In the genomic region with DNA sequence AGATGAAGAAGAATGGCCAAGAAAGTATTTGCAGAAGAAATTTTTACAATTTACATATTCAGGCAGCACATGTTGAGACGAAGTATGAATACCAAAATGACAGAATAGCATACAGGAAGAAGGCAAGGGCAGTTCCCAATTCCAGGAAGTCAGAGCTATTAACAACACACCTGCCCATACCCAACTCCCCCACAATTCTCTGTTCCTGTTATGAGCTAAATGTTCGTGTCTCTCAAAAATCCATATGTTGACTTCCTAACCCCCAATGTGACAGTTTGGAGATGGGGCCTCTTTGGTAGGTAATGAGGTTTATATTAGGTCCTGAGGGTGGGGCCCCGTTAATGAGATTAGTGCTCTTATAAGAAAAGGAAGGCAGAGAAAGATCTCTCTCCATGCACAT, we compare ENCODE assay signal across 22 cellular contexts.
"Had no signal": no experiment of that assay in that cellular context is flagged by ENCODE, and none has a peak within 500 bp of the region (broad histone marks: within the 10 kb centered on the region; RNA-seq: fewer than 3 reads in every experiment).

No MANE protein-coding gene starts in this region.

- H3K9me3 ChIP-seq: colonic mucosa, gastrocnemius medialis, ovary, testis, tibial artery, upper lobe of left lung had no signal

- H3K4me3 ChIP-seq: colonic mucosa, gastrocnemius medialis, lung, ovary, testis, tibial artery, upper lobe of left lung had no signal

- H3K27me3 ChIP-seq: colonic mucosa, gastrocnemius medialis, ovary, testis, tibial artery, upper lobe of left lung had no signal

- H3K27ac ChIP-seq: epithelial cell of prostate, gastrocnemius medialis, ovary, testis, tibial artery had no signal

- ATAC-seq: esophagus mucosa, gastrocnemius medialis, left lobe of liver, natural killer cell, sciatic nerve had no signal

- DNase-seq: colonic mucosa; effector CD8-positive, alpha-beta T cell; endodermal cell; foreskin fibroblast; gastrocnemius medialis; head of caudate nucleus; kidney; natural killer cell; occipital lobe; ovary; stimulated activated CD4-positive, alpha-beta T cell treated with anti-CD3 and anti-CD28 coated beads, Interleukin-2, amount 100 ng/mL, for 24 hours; stimulated activated CD4-positive, alpha-beta T cell treated with anti-CD3 and anti-CD28 coated beads, Interleukin-4, amount 100 ng/mL, for 24 hours; stimulated activated naive CD4-positive, alpha-beta T cell; substantia nigra; testis; tibial artery; upper lobe of left lung had no signal

- H3K36me3 ChIP-seq: colonic mucosa, gastrocnemius medialis, ovary, tibial artery, upper lobe of left lung had no signal

- H3K4me1 ChIP-seq: colonic mucosa had no signal
